16 cellular contexts compared by ENCODE assay signal in the genomic region with DNA sequence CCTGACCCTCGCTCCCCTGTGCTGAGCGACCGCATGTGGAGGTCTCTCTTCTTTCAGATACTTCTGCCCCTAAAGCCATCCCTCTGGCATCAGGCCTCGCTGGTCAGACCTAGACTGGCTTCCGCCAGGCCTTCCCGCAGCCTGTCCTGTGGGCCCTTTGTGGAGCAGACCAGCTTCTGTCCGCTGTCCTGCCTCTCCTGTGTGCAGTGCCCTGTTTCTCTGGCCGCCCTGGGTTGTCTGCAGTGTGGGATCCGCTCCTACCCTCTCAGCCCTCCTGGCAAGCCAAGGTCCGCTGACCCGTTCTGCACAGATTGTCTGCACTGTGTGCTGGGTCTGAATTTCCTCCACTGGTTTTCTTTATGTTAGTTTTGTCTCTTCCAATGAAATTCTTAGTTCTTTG. TPM values are rescaled to one million over a fixed set of nuclear protein-coding genes. Genes with fewer than 3 reads are reported as not detected.
DNase-seq lines count a peak whose midpoint lies in the region; ATAC-seq, FAIRE-seq and TF ChIP-seq lines count a peak whose summit lies in the region.
"Had no signal": no experiment of that assay in that cellular context is flagged by ENCODE, and none has a peak within 500 bp of the region (broad histone marks: within the 10 kb centered on the region; RNA-seq: fewer than 3 reads in every experiment).

No MANE protein-coding gene starts in this region.

- TF ChIP-seq RAD21 in K562 (CRISPR knock-in tag; conservative IDR thresholded peaks at IDR 0.05 in 1 of 2, IDR thresholded peaks at IDR 0.05 in 1 of 2), result no peak

- H3K18ac ChIP-seq in trophoblast cell (ENCODE audit: low read length), result no peak overlapping the region

- H2AFZ ChIP-seq in K562 (ENCODE audit: low read depth, low read length) (no peak overlapping the region), trophoblast cell (ENCODE audit: insufficient read depth, low read length, poor library complexity) (no peak overlapping the region)
- H2AFZ ChIP-seq: GM23248 had no signal

- H2BK5ac ChIP-seq in trophoblast cell (ENCODE audit: low read depth, low read length, poor library complexity), result peak overlapping the region; percentile 6

- H3K27ac Mint-ChIP-seq in stimulated activated naive CD8-positive, alpha-beta T cell treated with anti-CD3 and anti-CD28 coated beads, Interleukin-15, amount 100 ng/mL, for 72 hours, result no peak overlapping the region
- H3K27ac Mint-ChIP-seq: CD4-positive, alpha-beta T cell had no signal

- H3K9me3 ChIP-seq in NT2/D1 (ENCODE audit: insufficient read depth, low read length), result no peaks in the 10 kb centered on the region
- H3K9me3 ChIP-seq in K562 (replicated peaks; ENCODE audit: control insufficient read depth, insufficient read depth, low read depth, low read length), result no peaks in the 10 kb centered on the region
- no peaks in the 10 kb centered on the region for H3K9me3 ChIP-seq in trophoblast cell (ENCODE audit: insufficient read depth, low read depth, low read length)
- H3K9me3 ChIP-seq: BE2C, Caco-2, HAP-1 had no signal

- H4K91ac ChIP-seq in trophoblast cell (ENCODE audit: low read depth, low read length), result no peak overlapping the region

- H3K27ac ChIP-seq in K562 (ENCODE audit: extremely low read depth, low read depth, low read length) (no peak overlapping the region), trophoblast cell (ENCODE audit: low read depth, low read length) (no peak overlapping the region)
- H3K27ac ChIP-seq: GM23248 had no signal

- DNase-seq in NT2/D1 (ENCODE audit: low read depth, low spot score), result no peak
- no peak for DNase-seq in K562 (ENCODE audit: extremely low read depth in 1 of 4, low spot score in 3 of 4)
- DNase-seq in trophoblast cell, result no peak
- no peak for DNase-seq in stimulated activated naive CD8-positive, alpha-beta T cell treated with anti-CD3 and anti-CD28 coated beads, Interleukin-15, amount 100 ng/mL, for 72 hours
- DNase-seq: ACHN; BE2C; C1 segment of cervical spinal cord; Caco-2; CD4-positive, alpha-beta T cell; GM23248 had no signal

- 98% methylated on average over 11 of the region's 11 CpGs for WGBS in K562 (ENCODE audit: insufficient coverage, low coverage, missing lambda C conversion rate)
- no CpG with 5 or more reads among the region's 11 CpGs for WGBS in trophoblast cell (ENCODE audit: extremely low coverage, insufficient coverage, insufficient read length)

- no peak overlapping the region for H3K4me3 Mint-ChIP-seq in stimulated activated naive CD8-positive, alpha-beta T cell treated with anti-CD3 and anti-CD28 coated beads, Interleukin-15, amount 100 ng/mL, for 72 hours
- H3K4me3 Mint-ChIP-seq: CD4-positive, alpha-beta T cell had no signal

- no peaks in the 10 kb centered on the region for H4K20me1 ChIP-seq in K562 (replicated peaks; ENCODE audit: control insufficient read depth, insufficient read depth, low read length)

- intact Hi-C loops in K562 (cut with micrococcal nuclease), result no loop called here

- no peak overlapping the region for H2AK5ac ChIP-seq in trophoblast cell (ENCODE audit: low read length)

- peaks cover 7% of the 10 kb centered on the region for H3K4me1 Mint-ChIP-seq in stimulated activated naive CD8-positive, alpha-beta T cell treated with anti-CD3 and anti-CD28 coated beads, Interleukin-15, amount 100 ng/mL, for 72 hours

- no peak overlapping the region for H2BK120ac ChIP-seq in trophoblast cell (ENCODE audit: insufficient read depth, low read length, poor library complexity)

- no peak for FAIRE-seq in K562 (lab: Jason Lieb, UNC)
- FAIRE-seq: A204.1, D721Med, G401.6, GM12891 had no signal

- H3K4ac ChIP-seq in trophoblast cell (ENCODE audit: low read depth, low read length), result no peak overlapping the region

- no peaks in the 10 kb centered on the region for H3K9me1 ChIP-seq in K562 (ENCODE audit: control insufficient read depth, insufficient read depth, low read length)

- H3K4me2 ChIP-seq in K562 (ENCODE audit: insufficient read depth, low read length), result no peak overlapping the region
- no peak overlapping the region for H3K4me2 ChIP-seq in trophoblast cell (ENCODE audit: low read length)

- no TSS peak for BruUV-seq in K562 (replicated peaks; lab: Mats Ljungman, UMichigan)

- H3K27me3 ChIP-seq in NT2/D1 (ENCODE audit: insufficient read depth, insufficient read length) (no peaks in the 10 kb centered on the region), K562 (ENCODE audit: control insufficient read depth in 2 of 2, insufficient read depth in 2 of 2, low read length in 2 of 2) (no peaks in the 10 kb centered on the region), trophoblast cell (ENCODE audit: insufficient read depth, low read length) (no peaks in the 10 kb centered on the region)
- H3K27me3 ChIP-seq: BE2C had no signal

- H3K79me2 ChIP-seq in K562 (ENCODE audit: control insufficient read depth, insufficient read depth, low read length), result no peaks in the 10 kb centered on the region
- no peaks in the 10 kb centered on the region for H3K79me2 ChIP-seq in trophoblast cell (ENCODE audit: control insufficient read depth, insufficient read depth, low read length, poor library complexity)

- H3K9ac ChIP-seq in NT2/D1 (ENCODE audit: insufficient read length, low read depth), result peak overlapping the region; percentile 15
- no peak overlapping the region for H3K9ac ChIP-seq in K562 (ENCODE audit: insufficient read depth in 1 of 2, low read depth in 2 of 2, low read length in 2 of 2)
- H3K9ac ChIP-seq in trophoblast cell (ENCODE audit: low read length), result no peak overlapping the region
- H3K9ac ChIP-seq: GM23248 had no signal

- in situ Hi-C loops in K562 (cut with MboI), result no loop called here

- H2BK12ac ChIP-seq in trophoblast cell (ENCODE audit: low read length), result no peak overlapping the region

- no peak for ATAC-seq in K562
- no peak for ATAC-seq in GM19023 (IDR thresholded peaks at IDR 0.05; ENCODE audit: unreplicated experiment)
- ATAC-seq in stimulated activated naive CD8-positive, alpha-beta T cell treated with anti-CD3 and anti-CD28 coated beads, Interleukin-15, amount 100 ng/mL, for 72 hours, result no peak

- TF ChIP-seq EP300 in K562 (IDR thresholded peaks at IDR 0.05; ENCODE audit: low read length), result no peak

- CTCF ChIA-PET in K562 (lab: Yijun Ruan, JAX; ENCODE audit: low intra/inter-chr PET ratio), result no interaction called here

- H3K23ac ChIP-seq in trophoblast cell (ENCODE audit: low read length), result no peak overlapping the region

- no peak for TF ChIP-seq POLR2A in K562 (conservative IDR thresholded peaks at IDR 0.05)

- no peaks in the 10 kb centered on the region for H3K9me3 Mint-ChIP-seq in stimulated activated naive CD8-positive, alpha-beta T cell treated with anti-CD3 and anti-CD28 coated beads, Interleukin-15, amount 100 ng/mL, for 72 hours
- H3K9me3 Mint-ChIP-seq: CD4-positive, alpha-beta T cell had no signal

- H3K79me1 ChIP-seq in trophoblast cell (ENCODE audit: low read length), result no peaks in the 10 kb centered on the region

- POLR2A ChIA-PET in K562 (lab: Yijun Ruan, JAX), result interaction anchor here (0.7 to 1.0 kb wide), 3 partner anchors 25 to 1465 kb away, joined by 3 to 4 read pairs (median 3); no protein-coding TSS in a partner anchor

- H3K14ac ChIP-seq in trophoblast cell (ENCODE audit: low read length), result no peak overlapping the region

- TF ChIP-seq CTCF in K562 (IDR thresholded peaks at IDR 0.05 in 2 of 3, conservative IDR thresholded peaks at IDR 0.05 in 1 of 3; ENCODE audit: insufficient read depth in 2 of 3, low read depth in 1 of 3, low read length in 3 of 3), result no peak

- no peak overlapping the region for H3K4me3 ChIP-seq in NT2/D1 (ENCODE audit: insufficient read length, low read depth)
- no peak overlapping the region for H3K4me3 ChIP-seq in K562
- H3K4me3 ChIP-seq in trophoblast cell (ENCODE audit: low read depth, low read length), result peak overlapping the region; percentile 33
- H3K4me3 ChIP-seq: GM23248, HAP-1 had no signal

- no peak overlapping the region for H4K12ac ChIP-seq in trophoblast cell (ENCODE audit: low read depth, low read length)

- H4K8ac ChIP-seq in trophoblast cell (ENCODE audit: low read depth, low read length), result no peak overlapping the region

- H3K27me3 Mint-ChIP-seq in stimulated activated naive CD8-positive, alpha-beta T cell treated with anti-CD3 and anti-CD28 coated beads, Interleukin-15, amount 100 ng/mL, for 72 hours, result no peaks in the 10 kb centered on the region
- H3K27me3 Mint-ChIP-seq: CD4-positive, alpha-beta T cell had no signal

- H3K36me3 ChIP-seq in NT2/D1 (ENCODE audit: insufficient read depth, insufficient read length, low read length) (peaks cover 83% of the 10 kb centered on the region), K562 (ENCODE audit: control insufficient read depth, insufficient read depth, low read length) (peaks cover 85% of the 10 kb centered on the region), trophoblast cell (ENCODE audit: control insufficient read depth in 1 of 2, insufficient read depth in 2 of 2, low read length in 2 of 2) (peaks cover 78% of the 10 kb centered on the region in 2 experiments)

- H3K4me1 ChIP-seq in NT2/D1 (ENCODE audit: insufficient read depth, insufficient read length), result peaks cover 2% of the 10 kb centered on the region
- H3K4me1 ChIP-seq in K562 (replicated peaks in 1 of 2; ENCODE audit: control insufficient read depth in 2 of 2, insufficient read depth in 2 of 2, low read length in 2 of 2), result peaks cover 0 to 3% of the 10 kb centered on the region in 2 experiments; a peak in 1 of 5 replicates
- no peaks in the 10 kb centered on the region for H3K4me1 ChIP-seq in trophoblast cell (ENCODE audit: control insufficient read depth in 1 of 2, insufficient read depth in 2 of 2, low read length in 2 of 2)
- H3K4me1 ChIP-seq: BE2C, Caco-2, HAP-1 had no signal

RNA-seq across cellular contexts. Expression of a gene that starts 21.5 kb away (rescaled TPM):
- total RNA-seq in K562 (2011; cell fraction: chromatin; rRNA removed; ENCODE audit: low replicate concordance), result 70.1 and 162 TPM in 2 replicates
- 54.5 and 55.7 TPM in 2 replicates for total RNA-seq in K562 (2011; cell fraction: nucleolus; rRNA removed)
- 90.5 and 111 TPM in 2 replicates for total RNA-seq in K562 (2011; cell fraction: nucleoplasm; rRNA removed)
- total RNA-seq in K562 (2014; rRNA removed), result 3.1 and 3.3 TPM in 2 replicates
- total RNA-seq in K562 (2014; rRNA removed; fragmentation: Illumina TruSeq; extraction: Trizol), result 0.67 and 0.87 TPM in 2 replicates
- total RNA-seq in K562 (2015; rRNA removed; fragmentation: Illumina TruSeq; extraction: Trizol), result 2.0 and 2.1 TPM in 2 replicates
- 3.4 and 3.5 TPM in 2 replicates for total RNA-seq in K562 (2021)
- 3.5 and 4.2 TPM in 2 replicates for polyA plus RNA-seq in K562 (2011; rRNA removed)
- 5.6 and 6.1 TPM in 2 replicates for polyA plus RNA-seq in K562 (2011; cell fraction: cytosol; rRNA removed)
- 27.9 and 42.6 TPM in 2 replicates for polyA plus RNA-seq in K562 (2011; cell fraction: nucleus; rRNA removed)
- polyA plus RNA-seq in K562 (2012), result 3.6 and 4.6 TPM in 2 replicates
- 1.5 and 2.7 TPM in 2 replicates for polyA plus RNA-seq in K562 (2014; fragmentation: Illumina TruSeq; extraction: Trizol)
- under 1 TPM in 1 of 2 experiments, not detected in 1; 0.14 TPM for polyA plus RNA-seq in K562 (2014; fragmentation: Nextera tagmentation; extraction: Ambion mirVana)
- 4.7 and 5.3 TPM in 2 replicates for polyA plus RNA-seq in K562 (2014; rRNA removed)
- polyA minus RNA-seq in K562 (2011; rRNA and poly(A)+ RNA removed), result 6.4 and 10.6 TPM in 2 replicates
- 1.6 and 2.7 TPM in 2 replicates for polyA minus RNA-seq in K562 (2011; cell fraction: cytosol; rRNA and poly(A)+ RNA removed)
- 6.1 and 6.7 TPM in 2 replicates for polyA minus RNA-seq in K562 (2011; cell fraction: nucleus; rRNA and poly(A)+ RNA removed)
- polyA plus RNA-seq in trophoblast cell (2013), result 3.3 TPM in 2 replicates

RNA-seq across cellular contexts. Expression of a gene that starts 23.8 kb away (rescaled TPM):
- total RNA-seq in K562 (2011; cell fraction: chromatin; rRNA removed; ENCODE audit: low replicate concordance), result 678 and 1,286 TPM in 2 replicates
- 495 and 571 TPM in 2 replicates for total RNA-seq in K562 (2011; cell fraction: nucleolus; rRNA removed)
- 387 and 470 TPM in 2 replicates for total RNA-seq in K562 (2011; cell fraction: nucleoplasm; rRNA removed)
- total RNA-seq in K562 (2014; rRNA removed) (102 and 110 TPM in 2 replicates), K562 (2014; rRNA removed; fragmentation: Illumina TruSeq; extraction: Trizol) (37.2 and 38.0 TPM in 2 replicates), K562 (2015; rRNA removed; fragmentation: Illumina TruSeq; extraction: Trizol) (63.2 and 65.1 TPM in 2 replicates), K562 (2021) (123 and 140 TPM in 2 replicates)
- polyA plus RNA-seq in K562 (2011; rRNA removed) (83.8 and 123 TPM in 2 replicates), K562 (2014; fragmentation: Illumina TruSeq; extraction: Trizol) (87.5 and 96.8 TPM in 2 replicates), K562 (2014; fragmentation: Nextera tagmentation; extraction: Ambion mirVana) (1 to 10 TPM; 9.0 TPM), K562 (2014; rRNA removed) (122 and 154 TPM in 2 replicates)
- 86.7 and 116 TPM in 2 replicates for polyA plus RNA-seq in K562 (2011; cell fraction: cytosol; rRNA removed)
- 392 and 540 TPM in 2 replicates for polyA plus RNA-seq in K562 (2011; cell fraction: nucleus; rRNA removed)
- polyA plus RNA-seq in K562 (2012), result 147 and 150 TPM in 2 replicates
- polyA minus RNA-seq in K562 (2011; rRNA and poly(A)+ RNA removed), result 51.2 and 58.2 TPM in 2 replicates
- 47.2 and 50.0 TPM in 2 replicates for polyA minus RNA-seq in K562 (2011; cell fraction: cytosol; rRNA and poly(A)+ RNA removed)
- polyA minus RNA-seq in K562 (2011; cell fraction: nucleus; rRNA and poly(A)+ RNA removed), result 72.7 and 97.1 TPM in 2 replicates
- 163 and 166 TPM in 2 replicates for polyA plus RNA-seq in trophoblast cell (2013)

RNA-seq across cellular contexts. Expression of a gene that starts 25.9 kb away (rescaled TPM):
- total RNA-seq in K562 (2011; cell fraction: chromatin; rRNA removed; ENCODE audit: low replicate concordance), result 5.7 and 13.6 TPM in 2 replicates
- 8.2 and 8.3 TPM in 2 replicates for total RNA-seq in K562 (2011; cell fraction: nucleolus; rRNA removed)
- total RNA-seq in K562 (2011; cell fraction: nucleoplasm; rRNA removed), result 5.5 and 7.5 TPM in 2 replicates
- total RNA-seq in K562 (2014; rRNA removed) (12.5 and 15.5 TPM in 2 replicates), K562 (2014; rRNA removed; fragmentation: Illumina TruSeq; extraction: Trizol) (2.1 and 3.2 TPM in 2 replicates), K562 (2015; rRNA removed; fragmentation: Illumina TruSeq; extraction: Trizol) (6.4 and 8.1 TPM in 2 replicates), K562 (2021) (12.0 and 13.5 TPM in 2 replicates)
- polyA plus RNA-seq in K562 (2011; rRNA removed) (3.2 and 10.4 TPM in 2 replicates), K562 (2014; fragmentation: Illumina TruSeq; extraction: Trizol) (5.0 and 10.0 TPM in 2 replicates), K562 (2014; fragmentation: Nextera tagmentation; extraction: Ambion mirVana) (under 1 TPM; 0.18 to 0.53 TPM), K562 (2014; rRNA removed) (6.8 and 8.3 TPM in 2 replicates)
- 8.5 and 8.8 TPM in 2 replicates for polyA plus RNA-seq in K562 (2011; cell fraction: cytosol; rRNA removed)
- 10.4 and 12.3 TPM in 2 replicates for polyA plus RNA-seq in K562 (2011; cell fraction: nucleus; rRNA removed)
- polyA plus RNA-seq in K562 (2012), result 7.7 and 19.6 TPM in 2 replicates
- 3.5 and 4.5 TPM in 2 replicates for polyA minus RNA-seq in K562 (2011; rRNA and poly(A)+ RNA removed)
- 7.4 and 12.0 TPM in 2 replicates for polyA minus RNA-seq in K562 (2011; cell fraction: cytosol; rRNA and poly(A)+ RNA removed)
- 2.4 and 2.6 TPM in 2 replicates for polyA minus RNA-seq in K562 (2011; cell fraction: nucleus; rRNA and poly(A)+ RNA removed)
- 398 and 423 TPM in 2 replicates for polyA plus RNA-seq in trophoblast cell (2013)

RNA-seq across cellular contexts. Expression of a gene that starts 51.4 kb away (rescaled TPM):
- total RNA-seq in K562 (2011; cell fraction: chromatin; rRNA removed; ENCODE audit: low replicate concordance), result 71.6 and 183 TPM in 2 replicates
- 99.4 and 127 TPM in 2 replicates for total RNA-seq in K562 (2011; cell fraction: nucleolus; rRNA removed)
- 79.5 and 80.2 TPM in 2 replicates for total RNA-seq in K562 (2011; cell fraction: nucleoplasm; rRNA removed)
- total RNA-seq in K562 (2014; rRNA removed) (147 and 173 TPM in 2 replicates), K562 (2014; rRNA removed; fragmentation: Illumina TruSeq; extraction: Trizol) (29.4 and 33.0 TPM in 2 replicates), K562 (2015; rRNA removed; fragmentation: Illumina TruSeq; extraction: Trizol) (58.6 and 63.2 TPM in 2 replicates), K562 (2021) (71.5 and 80.6 TPM in 2 replicates)
- polyA plus RNA-seq in K562 (2011; rRNA removed) (74.0 and 87.6 TPM in 2 replicates), K562 (2014; fragmentation: Illumina TruSeq; extraction: Trizol) (42.3 and 88.3 TPM in 2 replicates), K562 (2014; fragmentation: Nextera tagmentation; extraction: Ambion mirVana) (10 to 100 TPM; 39.3 to 60.1 TPM), K562 (2014; rRNA removed) (136 and 173 TPM in 2 replicates)
- 119 and 177 TPM in 2 replicates for polyA plus RNA-seq in K562 (2011; cell fraction: cytosol; rRNA removed)
- polyA plus RNA-seq in K562 (2011; cell fraction: nucleus; rRNA removed), result 132 and 207 TPM in 2 replicates
- polyA plus RNA-seq in K562 (2012), result 63.5 and 81.5 TPM in 2 replicates
- polyA minus RNA-seq in K562 (2011; rRNA and poly(A)+ RNA removed), result 27.9 and 38.8 TPM in 2 replicates
- 32.6 and 34.2 TPM in 2 replicates for polyA minus RNA-seq in K562 (2011; cell fraction: cytosol; rRNA and poly(A)+ RNA removed)
- polyA minus RNA-seq in K562 (2011; cell fraction: nucleus; rRNA and poly(A)+ RNA removed), result 29.4 and 31.1 TPM in 2 replicates
- 48.9 and 52.2 TPM in 2 replicates for polyA plus RNA-seq in trophoblast cell (2013)
